ENCODE assay signal across 27 cellular contexts in the genomic region with DNA sequence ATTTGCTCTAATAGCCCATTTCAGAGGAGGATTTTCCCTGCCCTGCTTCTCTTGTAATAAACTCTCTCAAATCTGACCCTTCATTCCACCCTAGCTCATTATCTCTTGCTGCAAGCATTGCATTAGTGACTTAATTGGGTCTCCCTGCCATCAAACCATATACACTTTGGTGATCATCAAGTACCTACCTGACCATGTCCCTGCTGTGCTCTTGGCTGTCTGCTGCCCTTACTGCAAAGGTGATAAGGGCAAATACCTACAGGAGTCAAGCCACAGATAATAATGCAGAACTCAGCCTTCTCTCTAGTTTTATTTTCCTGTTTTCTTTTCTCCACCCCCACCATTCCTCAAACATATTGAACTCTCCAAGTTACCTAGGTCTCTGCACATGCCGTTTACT.
"Had no signal": no experiment of that assay in that cellular context is flagged by ENCODE, and none has a peak within 500 bp of the region (broad histone marks: within the 10 kb centered on the region; RNA-seq: fewer than 3 reads in every experiment).

No MANE protein-coding gene starts in this region.

- H3K4me1 Mint-ChIP-seq: activated B cell treated with CpG ODN at 0.5 μM for 24 hours; activated naive CD8-positive, alpha-beta T cell treated with anti-CD3 and anti-CD28 coated beads, Interleukin-2, amount 10 ng/mL, durations not matched to agents 7 days and 5 days; central memory CD8-positive, alpha-beta T cell; memory B cell had no signal

- H3K9me3 ChIP-seq: breast epithelium, esophagus muscularis mucosa, gastrocnemius medialis, mucosa of descending colon, thyroid gland, upper lobe of right lung had no signal

- H3K27ac ChIP-seq: breast epithelium, dorsolateral prefrontal cortex, esophagus muscularis mucosa, gastrocnemius medialis, parathyroid adenoma, thyroid gland, upper lobe of right lung had no signal

- ATAC-seq: effector memory CD8-positive, alpha-beta T cell; gastrocnemius medialis; left colon; mucosa of descending colon; right cardiac atrium; stimulated activated naive CD8-positive, alpha-beta T cell treated with anti-CD3 and anti-CD28 coated beads, Interleukin-15, Interleukin-2, amounts not matched to agents 100 U/mL and 50 U/mL, for 24 hours; upper lobe of right lung had no signal

- H3K36me3 ChIP-seq: breast epithelium, esophagus muscularis mucosa, gastrocnemius medialis, thyroid gland, upper lobe of right lung had no signal

- DNase-seq: activated B cell treated with CpG ODN at 0.5 μM for 24 hours; activated CD4-positive, alpha-beta memory T cell treated with anti-CD3 and anti-CD28 coated beads for 36 hours; activated CD4-positive, alpha-beta T cell treated with anti-CD3 and anti-CD28 coated beads for 48 hours; activated naive CD4-positive, alpha-beta T cell treated with anti-CD3 and anti-CD28 coated beads for 36 hours; activated naive CD8-positive, alpha-beta T cell treated with anti-CD3 and anti-CD28 coated beads, Interleukin-2, amount 10 ng/mL, durations not matched to agents 7 days and 5 days; activated T-cell treated with anti-CD3 and anti-CD28 coated beads, Interleukin-2, amount 50 U/mL, for 48 hours; amniotic stem cell; dorsolateral prefrontal cortex; effector memory CD8-positive, alpha-beta T cell; gastrocnemius medialis; hypothalamus; islet precursor cell; left colon; mucosa of descending colon; nucleus accumbens; right cardiac atrium; stimulated activated CD4-positive, alpha-beta T cell treated with anti-CD3 and anti-CD28 coated beads, Interleukin-12 subunit alpha, Interleukin-12 subunit beta, amount 100 ng/mL, for 4 hours; stimulated activated CD4-positive, alpha-beta T cell treated with anti-CD3 and anti-CD28 coated beads, Interleukin-4, amount 100 ng/mL, for 4 hours; stimulated activated naive CD8-positive, alpha-beta T cell treated with anti-CD3 and anti-CD28 coated beads, Interleukin-15, Interleukin-2, amounts not matched to agents 100 U/mL and 50 U/mL, for 24 hours; T-helper 9 cell; thyroid gland; upper lobe of right lung had no signal

- H3K27ac Mint-ChIP-seq: activated B cell treated with CpG ODN at 0.5 μM for 24 hours; activated CD4-positive, alpha-beta memory T cell treated with anti-CD3 and anti-CD28 coated beads for 36 hours; activated naive CD4-positive, alpha-beta T cell treated with anti-CD3 and anti-CD28 coated beads for 36 hours; activated naive CD8-positive, alpha-beta T cell treated with anti-CD3 and anti-CD28 coated beads, Interleukin-2, amount 10 ng/mL, durations not matched to agents 7 days and 5 days; effector memory CD8-positive, alpha-beta T cell; memory B cell had no signal

- H3K4me3 ChIP-seq: breast epithelium, dorsolateral prefrontal cortex, esophagus muscularis mucosa, gastrocnemius medialis, mucosa of descending colon, thyroid gland, upper lobe of right lung had no signal

- H3K27me3 ChIP-seq: breast epithelium, dorsolateral prefrontal cortex, esophagus muscularis mucosa, gastrocnemius medialis, thyroid gland, upper lobe of right lung had no signal

- H3K4me3 Mint-ChIP-seq: activated B cell treated with CpG ODN at 0.5 μM for 24 hours; activated CD4-positive, alpha-beta memory T cell treated with anti-CD3 and anti-CD28 coated beads for 36 hours; activated naive CD4-positive, alpha-beta T cell treated with anti-CD3 and anti-CD28 coated beads for 36 hours; activated naive CD8-positive, alpha-beta T cell treated with anti-CD3 and anti-CD28 coated beads, Interleukin-2, amount 10 ng/mL, durations not matched to agents 7 days and 5 days; central memory CD8-positive, alpha-beta T cell; effector memory CD8-positive, alpha-beta T cell; memory B cell had no signal

- H3K36me3 Mint-ChIP-seq: activated CD4-positive, alpha-beta memory T cell treated with anti-CD3 and anti-CD28 coated beads for 36 hours; activated naive CD8-positive, alpha-beta T cell treated with anti-CD3 and anti-CD28 coated beads, Interleukin-2, amount 10 ng/mL, durations not matched to agents 7 days and 5 days; memory B cell had no signal

- H3K9me3 Mint-ChIP-seq: activated B cell treated with CpG ODN at 0.5 μM for 24 hours; activated naive CD8-positive, alpha-beta T cell treated with anti-CD3 and anti-CD28 coated beads, Interleukin-2, amount 10 ng/mL, durations not matched to agents 7 days and 5 days; memory B cell had no signal

- H3K4me1 ChIP-seq: breast epithelium, esophagus muscularis mucosa, gastrocnemius medialis, parathyroid adenoma, upper lobe of right lung had no signal

- H3K27me3 Mint-ChIP-seq: activated B cell treated with CpG ODN at 0.5 μM for 24 hours; activated CD4-positive, alpha-beta memory T cell treated with anti-CD3 and anti-CD28 coated beads for 36 hours; activated naive CD8-positive, alpha-beta T cell treated with anti-CD3 and anti-CD28 coated beads, Interleukin-2, amount 10 ng/mL, durations not matched to agents 7 days and 5 days; central memory CD8-positive, alpha-beta T cell; effector memory CD8-positive, alpha-beta T cell; memory B cell had no signal

- H3K9ac ChIP-seq: parathyroid adenoma had no signal
